8 cellular contexts compared by ENCODE assay signal in genomic region chr18:35582899-35583558, GRCh38. TPM values are rescaled to one million over a fixed set of nuclear protein-coding genes. Genes with fewer than 3 reads are reported as not detected.
DNase-seq lines count a peak whose midpoint lies in the region; ATAC-seq and TF ChIP-seq lines count a peak whose summit lies in the region.

No MANE protein-coding gene starts in this region.

- H3K27me3 ChIP-seq in endodermal cell (ENCODE audit: control insufficient read depth, insufficient read depth, low read length, poor library complexity, severe bottlenecking) (peaks cover 4% of the 10 kb centered on the region), uterus (no peaks in the 10 kb centered on the region)

- H3K27me3 Mint-ChIP-seq in T-helper 2 cell treated with Interferon-gamma antibody and Interleukin-4, amounts not matched to agents 5 μg/mL and 100 μg/mL, for 36 hours (ENCODE audit: low read depth), result peaks cover 21% of the 10 kb centered on the region
- peaks cover 14% of the 10 kb centered on the region for H3K27me3 Mint-ChIP-seq in endodermal cell (ENCODE audit: insufficient read depth)
- peaks cover 10% of the 10 kb centered on the region for H3K27me3 Mint-ChIP-seq in progenitor cell of endocrine pancreas

- no peak for DNase-seq in T-helper 2 cell treated with Interferon-gamma antibody and Interleukin-4, amounts not matched to agents 5 μg/mL and 100 μg/mL, for 36 hours (ENCODE audit: low spot score)
- no peak for DNase-seq in T-helper 2 cell
- DNase-seq in NCI-H526 treated with DMSO at 0.1 percent for 48 hours (lab: John Stamatoyannopoulos, UW), result peak; percentile 76
- DNase-seq in endodermal cell, result no peak
- no peak for DNase-seq in progenitor cell of endocrine pancreas (ENCODE audit: low spot score, unreplicated experiment)
- DNase-seq in D341Med (ENCODE audit: low spot score), result no peak
- DNase-seq in uterus, result no peak

- peaks cover 19% of the 10 kb centered on the region for H3K4me1 Mint-ChIP-seq in T-helper 2 cell treated with Interferon-gamma antibody and Interleukin-4, amounts not matched to agents 5 μg/mL and 100 μg/mL, for 36 hours (ENCODE audit: low read depth)
- H3K4me1 Mint-ChIP-seq in endodermal cell (peaks cover 12% of the 10 kb centered on the region), progenitor cell of endocrine pancreas (ENCODE audit: low read depth) (peaks cover 17% of the 10 kb centered on the region)

- peaks cover 4% of the 10 kb centered on the region for H3K36me3 ChIP-seq in endodermal cell (ENCODE audit: control insufficient read depth, insufficient read depth, low read length)
- H3K36me3 ChIP-seq in uterus, result no peaks in the 10 kb centered on the region

- H3K4me3 Mint-ChIP-seq in T-helper 2 cell treated with Interferon-gamma antibody and Interleukin-4, amounts not matched to agents 5 μg/mL and 100 μg/mL, for 36 hours, result peak overlapping the region; percentile 87
- H3K4me3 Mint-ChIP-seq in endodermal cell (peak overlapping the region; percentile 68), progenitor cell of endocrine pancreas (ENCODE audit: low read depth) (peak overlapping the region; percentile 80)

- intact Hi-C loops in uterus (cut with DNase I; ENCODE audit: low total_unique reads), result no loop called here

- H3K9me3 ChIP-seq in endodermal cell (ENCODE audit: control insufficient read depth, low read length), result peaks cover 44% of the 10 kb centered on the region
- no peaks in the 10 kb centered on the region for H3K9me3 ChIP-seq in uterus

- H3K9me3 Mint-ChIP-seq in T-helper 2 cell treated with Interferon-gamma antibody and Interleukin-4, amounts not matched to agents 5 μg/mL and 100 μg/mL, for 36 hours, result peaks cover 14% of the 10 kb centered on the region
- peaks cover 35% of the 10 kb centered on the region for H3K9me3 Mint-ChIP-seq in endodermal cell
- peaks cover 32% of the 10 kb centered on the region for H3K9me3 Mint-ChIP-seq in progenitor cell of endocrine pancreas (ENCODE audit: low read depth)

- 57 to 74% methylated on average over 5 to 6 of the region's 6 CpGs for WGBS in endodermal cell (ENCODE audit: insufficient coverage in 1 of 2, insufficient read length in 1 of 2), 2 experiments

- H3K9ac ChIP-seq in endodermal cell (ENCODE audit: extremely low read depth, low read length, poor library complexity, severe bottlenecking), result no peak overlapping the region

- H3K27ac Mint-ChIP-seq in T-helper 2 cell treated with Interferon-gamma antibody and Interleukin-4, amounts not matched to agents 5 μg/mL and 100 μg/mL, for 36 hours, result no peak overlapping the region
- H3K27ac Mint-ChIP-seq in endodermal cell, result no peak overlapping the region
- peak overlapping the region; percentile 88 for H3K27ac Mint-ChIP-seq in progenitor cell of endocrine pancreas

- H3K4me3 ChIP-seq in endodermal cell (ENCODE audit: low read length) (peak overlapping the region; percentile 84), uterus (no peak overlapping the region)

- TF ChIP-seq CTCF in endodermal cell (conservative IDR thresholded peaks at IDR 0.05) (no peak), progenitor cell of endocrine pancreas (IDR thresholded peaks at IDR 0.05; ENCODE audit: unreplicated experiment) (no peak), uterus (IDR thresholded peaks at IDR 0.05) (no peak)

- H3K27ac ChIP-seq in endodermal cell (ENCODE audit: low read depth, low read length), result no peak overlapping the region
- no peak overlapping the region for H3K27ac ChIP-seq in uterus

- peaks cover 15% of the 10 kb centered on the region for H3K36me3 Mint-ChIP-seq in T-helper 2 cell treated with Interferon-gamma antibody and Interleukin-4, amounts not matched to agents 5 μg/mL and 100 μg/mL, for 36 hours (ENCODE audit: low read depth)
- H3K36me3 Mint-ChIP-seq in endodermal cell (ENCODE audit: low read depth) (peaks cover 30% of the 10 kb centered on the region), progenitor cell of endocrine pancreas (ENCODE audit: insufficient read depth) (peaks cover 27% of the 10 kb centered on the region)

- H3K4me1 ChIP-seq in endodermal cell (ENCODE audit: control insufficient read depth, insufficient read depth, low read length), result no peaks in the 10 kb centered on the region
- no peaks in the 10 kb centered on the region for H3K4me1 ChIP-seq in uterus

- TF ChIP-seq POLR2A in uterus (IDR thresholded peaks at IDR 0.05), result no peak

- no peak for ATAC-seq in HG03460 (IDR thresholded peaks at IDR 0.05; ENCODE audit: unreplicated experiment)

RNA-seq across cellular contexts. Expression of gene GALNT1, which starts 1.5 kb away (rescaled TPM):
- total RNA-seq in endodermal cell (100 to 1,000 TPM in 1 of 2 donors, 10 to 100 TPM in 1; 82.5 to 102 TPM), progenitor cell of endocrine pancreas (92.1 and 92.8 TPM in 2 replicates), uterus (10 to 100 TPM; 13.6 to 98.2 (median 33.3) TPM)
- 62.3 TPM for polyA plus RNA-seq in endodermal cell (2013, experiment 1 of 2)
- polyA plus RNA-seq in endodermal cell (2013, experiment 2 of 2), result 59.3 TPM
